7 cellular contexts compared by ENCODE assay signal in the genomic region with DNA sequence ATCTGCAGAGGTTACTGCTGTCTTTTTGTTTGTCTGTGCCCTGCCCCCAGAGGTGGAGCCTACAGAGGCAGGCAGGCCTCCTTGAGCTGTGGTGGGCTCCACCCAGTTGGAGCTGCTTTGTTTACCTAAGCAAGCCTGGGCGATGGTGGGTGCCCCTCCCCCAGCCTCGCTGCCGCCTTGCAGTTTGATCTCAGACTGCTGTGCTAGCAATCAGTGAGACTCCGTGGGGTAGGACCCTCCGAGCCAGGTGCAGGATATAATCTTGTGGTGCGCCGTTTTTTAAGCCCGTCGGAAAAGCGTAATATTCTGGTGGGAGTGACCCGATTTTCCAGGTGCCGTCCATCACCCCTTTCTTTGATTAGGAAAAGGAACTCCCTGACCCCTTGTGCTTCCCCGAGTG.
A peak's percentile ranks its signal among the peaks of the same experiment; 100 is the strongest.
DNase-seq lines count a peak whose midpoint lies in the region; ATAC-seq and TF ChIP-seq lines count a peak whose summit lies in the region.
"Not testable (repeated sequence)": the region's sequence is repeated elsewhere in the genome, so short reads cannot be mapped to it uniquely, and the experiment has no call there.

No MANE protein-coding gene starts in this region.

- POLR2A ChIA-PET in Caco-2 (lab: Charles Lee): not testable (repeated sequence)
- POLR2A ChIA-PET in WTC11 (lab: Charles Lee): interaction anchor here (0.6 kb wide), 1 partner anchor 359 kb away, joined by 6 read pairs; no protein-coding TSS in a partner anchor

- not testable (repeated sequence) for H3K9me3 ChIP-seq in Caco-2; HUES6 (ENCODE audit: control insufficient read depth, insufficient read depth, low read depth, low read length); iPS-18c (ENCODE audit: control insufficient read depth, insufficient read depth, low read length); mucosa of descending colon

- CTCF ChIA-PET in Caco-2 (lab: Charles Lee); WTC11 (lab: Charles Lee): not testable (repeated sequence)

- 0 out of 2 replicates have a peak overlapping the region, but pooled peaks have one; percentile 48 for H2AFZ ChIP-seq in GM23338

- TF ChIP-seq CTCF in Caco-2 (IDR thresholded peaks at IDR 0.05; ENCODE audit: insufficient read depth in 1 of 2, low read depth in 1 of 2, low read length in 1 of 2, severe bottlenecking in 1 of 2, unreplicated experiment in 1 of 2); GM23338 (conservative IDR thresholded peaks at IDR 0.05; ENCODE audit: low read depth in 2 of 2); WTC11 (IDR thresholded peaks at IDR 0.05); mucosa of descending colon (IDR thresholded peaks at IDR 0.05): not testable (repeated sequence)

- not testable (repeated sequence) for H3K27me3 Mint-ChIP-seq in Caco-2 (ENCODE audit: insufficient read depth, unreplicated experiment); GM23338 (ENCODE audit: insufficient read depth, low read depth, poor library complexity); WTC11 (ENCODE audit: low read depth)

- not testable (repeated sequence) for H3K9me2 ChIP-seq in GM23338 (ENCODE audit: insufficient read depth)

- H3K9ac ChIP-seq in HUES6 (ENCODE audit: low read length): peak overlapping the region; percentile 12

- not testable (repeated sequence) for H3K4me1 Mint-ChIP-seq in Caco-2 (ENCODE audit: low read depth, unreplicated experiment); GM23338
- H3K4me1 Mint-ChIP-seq in WTC11: peaks cover 13% of the 10 kb centered on the region

- not testable (repeated sequence) for H3K27ac ChIP-seq in GM23338 (ENCODE audit: low read depth); HUES6 (ENCODE audit: low read depth, low read length)

- DNase-seq in Caco-2: peak in 1 of 2 experiments; percentile 22
- DNase-seq in GM23338 (ENCODE audit: low spot score): not testable (repeated sequence)
- DNase-seq in WTC11 (ENCODE audit: low spot score): peak; percentile 75
- DNase-seq in mucosa of descending colon: peak; percentile 40 to 48 (median 45)

- not testable (repeated sequence) for H3K27ac Mint-ChIP-seq in Caco-2 (ENCODE audit: unreplicated experiment)
- H3K27ac Mint-ChIP-seq in GM23338 (peak overlapping the region; percentile 52), WTC11 (peak overlapping the region; percentile 62; the same call in 1 of the 2 replicates)

- H3K4me3 Mint-ChIP-seq in Caco-2 (ENCODE audit: unreplicated experiment) (peak overlapping the region; percentile 70), GM23338 (peak overlapping the region; percentile 58), WTC11 (peak overlapping the region; percentile 71)

- not testable (repeated sequence) for H3K36me3 ChIP-seq in Caco-2 (ENCODE audit: control insufficient read depth, insufficient read depth, low read length); GM23338 (ENCODE audit: insufficient read depth); HUES6 (ENCODE audit: control insufficient read depth, insufficient read depth, low read length); mucosa of descending colon (ENCODE audit: low read depth)

- not testable (repeated sequence) for H3K27me3 ChIP-seq in Caco-2 (replicated peaks; ENCODE audit: control insufficient read depth, insufficient read depth, low read length); GM23338 (ENCODE audit: insufficient read depth); HUES6 (ENCODE audit: control insufficient read depth, insufficient read depth, low read length)

- not testable (repeated sequence) for BruUV-seq in Caco-2 (replicated peaks; lab: Mats Ljungman, UMichigan)

- H3K36me3 Mint-ChIP-seq in Caco-2 (ENCODE audit: insufficient read depth, unreplicated experiment); GM23338 (ENCODE audit: low read depth); WTC11: not testable (repeated sequence)

- not testable (repeated sequence) for H3K4me1 ChIP-seq in Caco-2; GM23338 (ENCODE audit: insufficient read depth); HUES6 (ENCODE audit: control insufficient read depth, insufficient read depth, low read length); mucosa of descending colon (ENCODE audit: low read depth)

- not testable (repeated sequence) for H4K20me1 ChIP-seq in GM23338 (replicated peaks; ENCODE audit: insufficient read depth)

- H3K4me3 ChIP-seq in Caco-2 (ENCODE audit: low read depth, low read length): peak overlapping the region; percentile 4; the same call in 1 of the 2 replicates
- peak overlapping the region; percentile 46 for H3K4me3 ChIP-seq in GM23338
- peak overlapping the region; percentile 50 for H3K4me3 ChIP-seq in HUES6 (ENCODE audit: low read depth, low read length)
- peak overlapping the region; percentile 17 for H3K4me3 ChIP-seq in iPS-11a (ENCODE audit: low read depth, low read length)
- peak overlapping the region; percentile 21; the same call in 1 of the 2 replicates for H3K4me3 ChIP-seq in iPS-18c (ENCODE audit: insufficient read depth, low read depth, low read length)
- not testable (repeated sequence) for H3K4me3 ChIP-seq in mucosa of descending colon

- H3K9me3 Mint-ChIP-seq in Caco-2 (ENCODE audit: unreplicated experiment); GM23338; WTC11: not testable (repeated sequence)

- not testable (repeated sequence) for H3F3A ChIP-seq in GM23338 (replicated peaks; ENCODE audit: low read depth)

- intact Hi-C loops in Caco-2 (cut with micrococcal nuclease; ENCODE audit: unreplicated experiment); mucosa of descending colon (cut with DNase I, micrococcal nuclease): not testable (repeated sequence)

- peak overlapping the region; percentile 69 for H3K4me2 ChIP-seq in GM23338

- not testable (repeated sequence) for ATAC-seq in GM23338, WTC11, mucosa of descending colon

- not testable (repeated sequence) for H3K79me2 ChIP-seq in GM23338 (replicated peaks; ENCODE audit: insufficient read depth)

TF ChIP-seq in WTC11, 78 proteins besides CTCF, POLR2A, EP300 and RAD21:
- TF ChIP-seq FOXK1 (CRISPR knock-in tag; IDR thresholded peaks at IDR 0.05): peak; percentile 63; the same call in 1 of the 2 replicates
- TF ChIP-seq, protein P1, sequence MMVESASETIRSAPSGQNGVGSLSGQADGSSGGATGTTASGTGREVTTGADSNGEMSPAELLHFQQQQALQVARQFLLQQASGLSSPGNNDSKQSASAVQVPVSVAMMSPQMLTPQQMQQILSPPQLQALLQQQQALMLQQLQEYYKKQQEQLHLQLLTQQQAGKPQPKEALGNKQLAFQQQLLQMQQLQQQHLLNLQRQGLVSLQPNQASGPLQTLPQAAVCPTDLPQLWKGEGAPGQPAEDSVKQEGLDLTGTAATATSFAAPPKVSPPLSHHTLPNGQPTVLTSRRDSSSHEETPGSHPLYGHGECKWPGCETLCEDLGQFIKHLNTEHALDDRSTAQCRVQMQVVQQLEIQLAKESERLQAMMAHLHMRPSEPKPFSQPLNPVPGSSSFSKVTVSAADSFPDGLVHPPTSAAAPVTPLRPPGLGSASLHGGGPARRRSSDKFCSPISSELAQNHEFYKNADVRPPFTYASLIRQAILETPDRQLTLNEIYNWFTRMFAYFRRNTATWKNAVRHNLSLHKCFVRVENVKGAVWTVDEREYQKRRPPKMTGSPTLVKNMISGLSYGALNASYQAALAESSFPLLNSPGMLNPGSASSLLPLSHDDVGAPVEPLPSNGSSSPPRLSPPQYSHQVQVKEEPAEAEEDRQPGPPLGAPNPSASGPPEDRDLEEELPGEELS (CRISPR knock-in tag; IDR thresholded peaks at IDR 0.05): peak; percentile 38; the same call in 1 of the 2 replicates
